Comparison of ENCODE assay signal across 25 cellular contexts in genomic region chr2:195819276-195819675, GRCh38.
DNase-seq lines count a peak whose midpoint lies in the region; ATAC-seq, FAIRE-seq and TF ChIP-seq lines count a peak whose summit lies in the region.
"Had no signal": no experiment of that assay in that cellular context is flagged by ENCODE, and none has a peak within 500 bp of the region (broad histone marks: within the 10 kb centered on the region; RNA-seq: fewer than 3 reads in every experiment).

No MANE protein-coding gene starts in this region.

- DNase-seq in Calu3 (no peak), HCEC 1CT (peak; percentile 2), astrocyte (ENCODE audit: low read depth) (no peak), osteoblast (ENCODE audit: insufficient read length, low spot score, missing footprints) (no peak), 8988T (no peak), KBM-7 (no peak)
- DNase-seq: CD4-positive, alpha-beta T cell; COR-L47; DND-41; H7; KG1; MV-4-11; NCI-H1105 treated with DMSO at 0.1 percent for 48 hours; NCI-H2029 treated with DMSO at 0.1 percent for 48 hours; NCI-H345; NCI-H774; NK-92 treated with Interleukin-12 subunit alpha and Interleukin-12 subunit beta, amount 100 ng/mL, for 24 hours; SJCRH30; T-cell had no signal

- H3K4me3 Mint-ChIP-seq in Calu3 (ENCODE audit: low read depth, unreplicated experiment) (no peak overlapping the region), astrocyte (ENCODE audit: unreplicated experiment) (no peak overlapping the region)
- H3K4me3 Mint-ChIP-seq: CD4-positive, alpha-beta T cell; T-cell had no signal

- BruUV-seq in Calu3 (replicated peaks; lab: Mats Ljungman, UMichigan): no TSS peak

- H3K4me1 ChIP-seq in astrocyte (ENCODE audit: insufficient read depth, low read length) (no peaks in the 10 kb centered on the region), osteoblast (ENCODE audit: insufficient read depth, low read length) (peaks cover 40% of the 10 kb centered on the region)
- H3K4me1 ChIP-seq: SJCRH30 had no signal

- no peaks in the 10 kb centered on the region for H3K9me3 ChIP-seq in astrocyte (ENCODE audit: insufficient read depth, low read depth, low read length)
- H3K9me3 ChIP-seq in osteoblast (ENCODE audit: low read depth, low read length): no peaks in the 10 kb centered on the region
- H3K9me3 ChIP-seq: A549, SJCRH30 had no signal

- intact Hi-C loops in Calu3 (cut with micrococcal nuclease; ENCODE audit: unreplicated experiment): no loop called here

- no peak for TF ChIP-seq CTCF in Calu3 (IDR thresholded peaks at IDR 0.05; ENCODE audit: unreplicated experiment)
- TF ChIP-seq CTCF in astrocyte (IDR thresholded peaks at IDR 0.05; ENCODE audit: insufficient read depth, low read depth, low read length): no peak
- TF ChIP-seq CTCF in osteoblast (IDR thresholded peaks at IDR 0.05; ENCODE audit: extremely low read depth, low read depth, low read length): no peak

- no peak overlapping the region for H3K4me3 ChIP-seq in astrocyte (ENCODE audit: insufficient read depth, low read depth, low read length)
- no peak overlapping the region for H3K4me3 ChIP-seq in osteoblast (ENCODE audit: insufficient read depth, low read length)
- H3K4me3 ChIP-seq: A549, SJCRH30 had no signal

- no peak for ATAC-seq in HG03039 (IDR thresholded peaks at IDR 0.05; ENCODE audit: unreplicated experiment)
- ATAC-seq: A549, HepG2, Panc1, T-cell had no signal

- H3K9ac ChIP-seq in astrocyte (ENCODE audit: low read length): no peak overlapping the region

- H2AFZ ChIP-seq in astrocyte (ENCODE audit: low read depth, low read length) (no peak overlapping the region), osteoblast (ENCODE audit: low read length) (no peak overlapping the region)

- H3K27me3 ChIP-seq in astrocyte (ENCODE audit: insufficient read depth, low read length): peaks cover 3% of the 10 kb centered on the region
- H3K27me3 ChIP-seq in osteoblast (ENCODE audit: insufficient read depth, low read length): no peaks in the 10 kb centered on the region
- H3K27me3 ChIP-seq: SJCRH30 had no signal

- no peak for FAIRE-seq in astrocyte (lab: Jason Lieb, UNC)
- FAIRE-seq: A549, G401.6, GM18507, HepG2 had no signal

- in situ Hi-C loops in KBM-7 (cut with MboI; ENCODE audit: low pct_unique_long_range_greater_than_20kb, low sequenced_read_pairs): no loop called here

- CTCF ChIA-PET in Calu3 (lab: Charles Lee): no interaction called here

- H3K4me1 Mint-ChIP-seq in Calu3 (ENCODE audit: low read depth, unreplicated experiment) (peaks cover 31% of the 10 kb centered on the region), astrocyte (ENCODE audit: low read depth, unreplicated experiment) (peaks cover 18% of the 10 kb centered on the region)

- H3K27ac Mint-ChIP-seq in Calu3 (ENCODE audit: unreplicated experiment) (peak overlapping the region; percentile 66), astrocyte (ENCODE audit: unreplicated experiment) (peak overlapping the region; percentile 83)
- H3K27ac Mint-ChIP-seq: CD4-positive, alpha-beta T cell; T-cell had no signal

- H3K4me2 ChIP-seq in astrocyte (ENCODE audit: low read length) (no peak overlapping the region), osteoblast (ENCODE audit: insufficient read depth, low read length) (peak overlapping the region; percentile 21)
- H3K4me2 ChIP-seq: A549 had no signal

- H3K27ac ChIP-seq in astrocyte (ENCODE audit: low read depth, low read length) (no peak overlapping the region), osteoblast (ENCODE audit: low read depth, low read length) (no peak overlapping the region)
- H3K27ac ChIP-seq: SJCRH30 had no signal

- H3K9me3 Mint-ChIP-seq in Calu3 (ENCODE audit: low read depth, unreplicated experiment) (peaks cover 3% of the 10 kb centered on the region), astrocyte (ENCODE audit: unreplicated experiment) (no peaks in the 10 kb centered on the region)
- H3K9me3 Mint-ChIP-seq: CD4-positive, alpha-beta T cell; T-cell had no signal

- H3K79me2 ChIP-seq in astrocyte (ENCODE audit: insufficient read depth, low read length): no peaks in the 10 kb centered on the region
- H3K79me2 ChIP-seq in osteoblast (ENCODE audit: insufficient read depth, low read length): no peaks in the 10 kb centered on the region

- no peaks in the 10 kb centered on the region for H3K36me3 ChIP-seq in astrocyte (ENCODE audit: insufficient read depth, low read length)
- H3K36me3 ChIP-seq in osteoblast (ENCODE audit: insufficient read depth, low read length): no peaks in the 10 kb centered on the region
- H3K36me3 ChIP-seq: SJCRH30 had no signal

- H4K20me1 ChIP-seq in astrocyte (ENCODE audit: insufficient read depth, low read length) (no peaks in the 10 kb centered on the region), osteoblast (ENCODE audit: insufficient read depth, low read length) (no peaks in the 10 kb centered on the region)

- no peaks in the 10 kb centered on the region for H3K36me3 Mint-ChIP-seq in Calu3 (ENCODE audit: insufficient read depth, unreplicated experiment)
- no peaks in the 10 kb centered on the region for H3K36me3 Mint-ChIP-seq in astrocyte (ENCODE audit: low read depth, unreplicated experiment)
- H3K36me3 Mint-ChIP-seq: T-cell had no signal

- H3K27me3 Mint-ChIP-seq in Calu3 (ENCODE audit: unreplicated experiment) (no peaks in the 10 kb centered on the region), astrocyte (ENCODE audit: low read depth, unreplicated experiment) (no peaks in the 10 kb centered on the region)
- H3K27me3 Mint-ChIP-seq: CD4-positive, alpha-beta T cell; T-cell had no signal
